Comparison of ENCODE assay signal across 16 cellular contexts in genomic region chr18:76456018-76456750, GRCh38. TPM values are rescaled to one million over a fixed set of nuclear protein-coding genes. Genes with fewer than 3 reads are reported as not detected.
A peak's percentile ranks its signal among the peaks of the same experiment; 100 is the strongest.
DNase-seq lines count a peak whose midpoint lies in the region; ATAC-seq, FAIRE-seq and TF ChIP-seq lines count a peak whose summit lies in the region.
"Had no signal": no experiment of that assay in that cellular context is flagged by ENCODE, and none has a peak within 500 bp of the region (broad histone marks: within the 10 kb centered on the region; RNA-seq: fewer than 3 reads in every experiment).

No MANE protein-coding gene starts in this region.

- intact Hi-C loops in cardiac septum (cut with DNase I), result no loop called here
- intact Hi-C loops in uterus (cut with DNase I; ENCODE audit: low total_unique reads), result no loop called here

- H3K4me1 ChIP-seq in right atrium auricular region (peaks cover 0 to 49% of the 10 kb centered on the region in 2 donors), uterus (peaks cover 10 to 13% of the 10 kb centered on the region in 2 donors)

- no peaks in the 10 kb centered on the region for H3K9me3 ChIP-seq in right atrium auricular region
- H3K9me3 ChIP-seq in uterus, result no peaks in the 10 kb centered on the region
- H3K9me3 ChIP-seq: lower lobe of right lung had no signal

- H3K27ac ChIP-seq in right atrium auricular region (no peak overlapping the region), uterus (peak overlapping the region; percentile 40 to 94)
- H3K27ac ChIP-seq: dorsolateral prefrontal cortex, lower lobe of right lung had no signal

- no peak overlapping the region for H3K4me3 ChIP-seq in right atrium auricular region
- no peak overlapping the region for H3K4me3 ChIP-seq in uterus
- H3K4me3 ChIP-seq: dorsolateral prefrontal cortex, lower lobe of right lung had no signal

- no peaks in the 10 kb centered on the region for H3K27me3 ChIP-seq in right atrium auricular region
- H3K27me3 ChIP-seq in uterus, result no peaks in the 10 kb centered on the region

- TF ChIP-seq CTCF in right atrium auricular region (IDR thresholded peaks at IDR 0.05) (no peak), uterus (IDR thresholded peaks at IDR 0.05) (no peak)

- no peak for ATAC-seq in HG02981 (IDR thresholded peaks at IDR 0.05; ENCODE audit: unreplicated experiment)
- no peak for ATAC-seq in HG02642 (IDR thresholded peaks at IDR 0.05; ENCODE audit: poor library complexity, unreplicated experiment)
- ATAC-seq: lower lobe of right lung had no signal

- no peak for TF ChIP-seq POLR2A in uterus (IDR thresholded peaks at IDR 0.05)

- peak; percentile 28 for DNase-seq in right atrium auricular region (ENCODE audit: low spot score)
- no peak for DNase-seq in cardiac septum (ENCODE audit: low spot score)
- DNase-seq in RCC 7860 (ENCODE audit: low spot score), result peak; percentile 58
- DNase-seq in myocyte (ENCODE audit: low read depth), result peak; percentile 60
- DNase-seq in uterus, result no peak
- no peak for DNase-seq in Kasumi-1 (lab: John Stamatoyannopoulos, UW)
- DNase-seq: activated CD4-positive, alpha-beta T cell treated with anti-CD3 and anti-CD28 coated beads for 4 hours; Calu3; GOT3; lower lobe of right lung; NCI-H1930; nucleus accumbens; T-helper 2 cell had no signal

- no peaks in the 10 kb centered on the region for H3K36me3 ChIP-seq in right atrium auricular region
- H3K36me3 ChIP-seq in uterus, result no peaks in the 10 kb centered on the region
- H3K36me3 ChIP-seq: lower lobe of right lung had no signal

- FAIRE-seq in RCC 7860 (lab: Jason Lieb, UNC), result peak; percentile 76

RNA-seq across cellular contexts. Expression of gene ZNF516, which starts 38.9 kb away (rescaled TPM):
- total RNA-seq in right atrium auricular region (10 to 100 TPM; 11.0 to 14.0 TPM), cardiac septum (14.7 TPM), myocyte (11.3 TPM in 2 replicates), uterus (100 to 1,000 TPM in 1 of 4 donors, 10 to 100 TPM in 3; 29.4 to 177 (median 65.7) TPM)
- 5.5 TPM for polyA plus RNA-seq in myocyte (2012)

Comparison
In these comparisons a context has a peak if more than half of its experiments do, and no peak if none do; other contexts are left out.
1. DNase-seq: peak in right atrium auricular region (single experiment), RCC 7860 (single experiment) and myocyte (single experiment); none in cardiac septum (single experiment), uterus (0 of 2) and Kasumi-1 (0 of 2).
2. H3K27ac ChIP-seq: peak in uterus (2 of 2); none in right atrium auricular region (0 of 2).